9 cellular contexts compared by ENCODE assay signal in genomic region chr17:31561469-31562412, GRCh38.
DNase-seq lines count a peak whose midpoint lies in the region; TF ChIP-seq lines count a peak whose summit lies in the region.
"Had no signal": no experiment of that assay in that cellular context is flagged by ENCODE, and none has a peak within 500 bp of the region (broad histone marks: within the 10 kb centered on the region; RNA-seq: fewer than 3 reads in every experiment).

No MANE protein-coding gene starts in this region.

- peak; percentile 49 for DNase-seq in AG20443 (ENCODE audit: low spot score)
- DNase-seq in Kasumi-1 (lab: John Stamatoyannopoulos, UW): peak; percentile 43 to 52
- peak; percentile 60 for DNase-seq in colonic mucosa
- DNase-seq in myocyte (ENCODE audit: low read depth): peak; percentile 58
- DNase-seq in DMS53 treated with DMSO at 0.1 percent for 48 hours (lab: John Stamatoyannopoulos, UW; ENCODE audit: unreplicated experiment): no peak
- no peak for DNase-seq in medulla oblongata (ENCODE audit: extremely low spot score)
- DNase-seq in activated gamma-delta T cell (lab: John Stamatoyannopoulos, UW): no peak
- DNase-seq in LoVo (ENCODE audit: low spot score): no peak

- no peak for TF ChIP-seq CTCF in colonic mucosa (IDR thresholded peaks at IDR 0.05)

- H3K9me3 ChIP-seq in colonic mucosa: no peaks in the 10 kb centered on the region

- H3K9ac ChIP-seq in colonic mucosa (ENCODE audit: low read depth in 2 of 2, low read length in 2 of 2): peak overlapping the region in 1 of 2 donors; percentile 30

- no peak overlapping the region for H3K4me3 ChIP-seq in colonic mucosa
- H3K4me3 ChIP-seq: K562 had no signal

- peaks cover 11% of the 10 kb centered on the region for H3K4me1 ChIP-seq in colonic mucosa

- intact Hi-C loops in colonic mucosa (cut with DNase I): no loop called here

- peak overlapping the region; percentile 69 for H3K27ac ChIP-seq in colonic mucosa

- H3K36me3 ChIP-seq in colonic mucosa: no peaks in the 10 kb centered on the region

- H3K27me3 ChIP-seq in colonic mucosa: no peaks in the 10 kb centered on the region

Comparison
In these comparisons a context has a peak if more than half of its experiments do, and no peak if none do; other contexts are left out.
1. DNase-seq: peak in AG20443 (single experiment), Kasumi-1 (2 of 2), colonic mucosa (single experiment) and myocyte (single experiment); none in DMS53 treated with DMSO at 0.1 percent for 48 hours (single experiment), medulla oblongata (single experiment), activated gamma-delta T cell (single experiment) and LoVo (single experiment).